In genomic region chr16:78235168-78235800, GRCh38 we compare ENCODE assay signal across 8 cellular contexts.
DNase-seq lines count a peak whose midpoint lies in the region; ATAC-seq and TF ChIP-seq lines count a peak whose summit lies in the region.

No MANE protein-coding gene starts in this region.

- CTCF ChIA-PET in activated CD4-positive, alpha-beta T cell treated with anti-CD3 and anti-CD28 coated beads, Interleukin-2, amount 10 ng/mL, durations not matched to agents 7 days and 5 days (lab: Charles Lee) = no interaction called here

- no peak overlapping the region for H3K27ac Mint-ChIP-seq in activated CD4-positive, alpha-beta T cell treated with anti-CD3 and anti-CD28 coated beads, Interleukin-2, amount 10 ng/mL, durations not matched to agents 7 days and 5 days

- peak; percentile 35 for DNase-seq in A172 (ENCODE audit: low spot score)
- DNase-seq in GM13977 (ENCODE audit: low spot score) = peak; percentile 68
- DNase-seq in NCI-H226 = peak; percentile 50
- peak; percentile 69 for DNase-seq in activated CD4-positive, alpha-beta T cell treated with anti-CD3 and anti-CD28 coated beads, Interleukin-2, amount 10 ng/mL, durations not matched to agents 7 days and 5 days
- peak; percentile 62 for DNase-seq in dermis blood vessel endothelial cell
- DNase-seq in medulla oblongata (ENCODE audit: extremely low spot score) = peak; percentile 87
- peak; percentile 39 to 49 for DNase-seq in stimulated activated CD8-positive, alpha-beta memory T cell treated with anti-CD3 and anti-CD28 coated beads, Interleukin-15, amount 100 ng/mL, for 48 hours (ENCODE audit: low read depth in 2 of 2)

- peak; percentile 90 for ATAC-seq in HG02884 (IDR thresholded peaks at IDR 0.05; ENCODE audit: unreplicated experiment)

- TF ChIP-seq CTCF in GM13977 (IDR thresholded peaks at IDR 0.05; ENCODE audit: extremely low read depth, insufficient read depth, missing control alignments) = peak; percentile 92

- H3K27me3 Mint-ChIP-seq in activated CD4-positive, alpha-beta T cell treated with anti-CD3 and anti-CD28 coated beads, Interleukin-2, amount 10 ng/mL, durations not matched to agents 7 days and 5 days = no peaks in the 10 kb centered on the region

- in situ Hi-C loops in GM13977 (cut with MboI; ENCODE audit: low pct_unique_long_range_greater_than_20kb, low sequenced_read_pairs, unreplicated experiment) = loop anchor here (10.0 kb wide), 1 partner anchor 110 kb away; no protein-coding TSS in a partner anchor

- H3K4me3 Mint-ChIP-seq in activated CD4-positive, alpha-beta T cell treated with anti-CD3 and anti-CD28 coated beads, Interleukin-2, amount 10 ng/mL, durations not matched to agents 7 days and 5 days = no peak overlapping the region

- no peaks in the 10 kb centered on the region for H3K9me3 Mint-ChIP-seq in activated CD4-positive, alpha-beta T cell treated with anti-CD3 and anti-CD28 coated beads, Interleukin-2, amount 10 ng/mL, durations not matched to agents 7 days and 5 days

- H3K4me1 Mint-ChIP-seq in activated CD4-positive, alpha-beta T cell treated with anti-CD3 and anti-CD28 coated beads, Interleukin-2, amount 10 ng/mL, durations not matched to agents 7 days and 5 days = no peaks in the 10 kb centered on the region

- POLR2A ChIA-PET in activated CD4-positive, alpha-beta T cell treated with anti-CD3 and anti-CD28 coated beads, Interleukin-2, amount 10 ng/mL, durations not matched to agents 7 days and 5 days (lab: Charles Lee) = no interaction called here

- H3K36me3 Mint-ChIP-seq in activated CD4-positive, alpha-beta T cell treated with anti-CD3 and anti-CD28 coated beads, Interleukin-2, amount 10 ng/mL, durations not matched to agents 7 days and 5 days (ENCODE audit: low read depth) = no peaks in the 10 kb centered on the region

Comparison
In these comparisons a context has a peak if more than half of its experiments do, and no peak if none do; other contexts are left out.
1. Peak in every context shown above with its lines: DNase-seq and ATAC-seq.
2. DNase-seq: peak in every context shown above with its lines; median percentile 87 in medulla oblongata; 69 in activated CD4-positive, alpha-beta T cell treated with anti-CD3 and anti-CD28 coated beads, Interleukin-2, amount 10 ng/mL, durations not matched to agents 7 days and 5 days; 68 in GM13977; 62 in dermis blood vessel endothelial cell; 50 in NCI-H226; 44 in stimulated activated CD8-positive, alpha-beta memory T cell treated with anti-CD3 and anti-CD28 coated beads, Interleukin-15, amount 100 ng/mL, for 48 hours; 35 in A172.